In genomic region chr18:68713131-68713530, GRCh38 we compare ENCODE assay signal across 1 cellular context.
TF ChIP-seq lines count a peak whose summit lies in the region.

No MANE protein-coding gene starts in this region.

TF ChIP-seq in HepG2, 621 proteins besides CTCF, POLR2A, EP300 and RAD21 (continued from another document):
- TF ChIP-seq ZNF598 (CRISPR knock-in tag; IDR thresholded peaks at IDR 0.05; ENCODE audit: borderline replicate concordance) (no peak), ZNF709 (CRISPR knock-in tag; IDR thresholded peaks at IDR 0.05) (no peak), ZNF251 (CRISPR knock-in tag; IDR thresholded peaks at IDR 0.05) (no peak), KLF6 (CRISPR knock-in tag; IDR thresholded peaks at IDR 0.05) (no peak), SRSF1 (optimal IDR thresholded peaks at IDR 0.05; ENCODE audit: low read depth, low read length) (no peak), ZNF704 (CRISPR knock-in tag; IDR thresholded peaks at IDR 0.05; ENCODE audit: borderline replicate concordance) (no peak), ARNT2 (CRISPR knock-in tag; IDR thresholded peaks at IDR 0.05; ENCODE audit: low read depth) (no peak), SCMH1 (CRISPR knock-in tag; IDR thresholded peaks at IDR 0.05; ENCODE audit: borderline replicate concordance) (no peak), SOX13 (IDR thresholded peaks at IDR 0.05) (no peak), SOX13 (CRISPR knock-in tag; conservative IDR thresholded peaks at IDR 0.05 in 1 of 2, IDR thresholded peaks at IDR 0.05 in 1 of 2) (no peak), ZNF20 (CRISPR knock-in tag; IDR thresholded peaks at IDR 0.05) (no peak), NR2F2 (IDR thresholded peaks at IDR 0.05; ENCODE audit: borderline replicate concordance, low read depth) (no peak), ZBED4 (CRISPR knock-in tag; IDR thresholded peaks at IDR 0.05; ENCODE audit: borderline replicate concordance) (no peak), CEBPZ (IDR thresholded peaks at IDR 0.05; ENCODE audit: low read length) (no peak), ZMAT3 (CRISPR knock-in tag; conservative IDR thresholded peaks at IDR 0.05) (no peak), MAF1 (CRISPR knock-in tag; IDR thresholded peaks at IDR 0.05; ENCODE audit: borderline replicate concordance) (no peak), HNF1A (IDR thresholded peaks at IDR 0.05; ENCODE audit: low read depth) (no peak), HNF1A (CRISPR knock-in tag; IDR thresholded peaks at IDR 0.05; ENCODE audit: borderline replicate concordance) (no peak), NR2F1 (CRISPR knock-in tag; IDR thresholded peaks at IDR 0.05) (no peak), ZNF296 (CRISPR knock-in tag; conservative IDR thresholded peaks at IDR 0.05) (no peak)
